ENCODE assay signal across 1 cellular context in the genomic region with DNA sequence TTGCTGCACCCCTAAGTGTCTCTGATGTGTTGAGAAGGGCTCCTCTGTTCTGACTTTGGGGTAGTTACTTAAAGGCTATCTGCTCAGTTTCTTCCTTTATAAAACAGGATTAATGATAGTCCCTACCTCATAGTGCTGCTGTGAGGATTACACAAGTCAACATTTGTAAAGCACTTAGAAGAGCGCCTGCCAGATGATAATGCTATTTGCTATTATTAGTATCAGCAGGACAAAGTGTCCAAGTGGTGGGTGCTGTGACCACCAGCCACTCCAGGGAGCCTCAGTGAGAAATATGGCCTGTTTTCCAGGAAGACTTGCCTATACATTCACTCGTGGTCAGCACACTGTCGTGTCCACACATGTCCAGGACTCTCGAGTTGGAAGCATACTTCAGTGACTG.
TF ChIP-seq lines count a peak whose summit lies in the region.

No MANE protein-coding gene starts in this region.

TF ChIP-seq in GM23338, 12 proteins besides CTCF, POLR2A, EP300 and RAD21 (continued from another document):
- TF ChIP-seq, protein P1, sequence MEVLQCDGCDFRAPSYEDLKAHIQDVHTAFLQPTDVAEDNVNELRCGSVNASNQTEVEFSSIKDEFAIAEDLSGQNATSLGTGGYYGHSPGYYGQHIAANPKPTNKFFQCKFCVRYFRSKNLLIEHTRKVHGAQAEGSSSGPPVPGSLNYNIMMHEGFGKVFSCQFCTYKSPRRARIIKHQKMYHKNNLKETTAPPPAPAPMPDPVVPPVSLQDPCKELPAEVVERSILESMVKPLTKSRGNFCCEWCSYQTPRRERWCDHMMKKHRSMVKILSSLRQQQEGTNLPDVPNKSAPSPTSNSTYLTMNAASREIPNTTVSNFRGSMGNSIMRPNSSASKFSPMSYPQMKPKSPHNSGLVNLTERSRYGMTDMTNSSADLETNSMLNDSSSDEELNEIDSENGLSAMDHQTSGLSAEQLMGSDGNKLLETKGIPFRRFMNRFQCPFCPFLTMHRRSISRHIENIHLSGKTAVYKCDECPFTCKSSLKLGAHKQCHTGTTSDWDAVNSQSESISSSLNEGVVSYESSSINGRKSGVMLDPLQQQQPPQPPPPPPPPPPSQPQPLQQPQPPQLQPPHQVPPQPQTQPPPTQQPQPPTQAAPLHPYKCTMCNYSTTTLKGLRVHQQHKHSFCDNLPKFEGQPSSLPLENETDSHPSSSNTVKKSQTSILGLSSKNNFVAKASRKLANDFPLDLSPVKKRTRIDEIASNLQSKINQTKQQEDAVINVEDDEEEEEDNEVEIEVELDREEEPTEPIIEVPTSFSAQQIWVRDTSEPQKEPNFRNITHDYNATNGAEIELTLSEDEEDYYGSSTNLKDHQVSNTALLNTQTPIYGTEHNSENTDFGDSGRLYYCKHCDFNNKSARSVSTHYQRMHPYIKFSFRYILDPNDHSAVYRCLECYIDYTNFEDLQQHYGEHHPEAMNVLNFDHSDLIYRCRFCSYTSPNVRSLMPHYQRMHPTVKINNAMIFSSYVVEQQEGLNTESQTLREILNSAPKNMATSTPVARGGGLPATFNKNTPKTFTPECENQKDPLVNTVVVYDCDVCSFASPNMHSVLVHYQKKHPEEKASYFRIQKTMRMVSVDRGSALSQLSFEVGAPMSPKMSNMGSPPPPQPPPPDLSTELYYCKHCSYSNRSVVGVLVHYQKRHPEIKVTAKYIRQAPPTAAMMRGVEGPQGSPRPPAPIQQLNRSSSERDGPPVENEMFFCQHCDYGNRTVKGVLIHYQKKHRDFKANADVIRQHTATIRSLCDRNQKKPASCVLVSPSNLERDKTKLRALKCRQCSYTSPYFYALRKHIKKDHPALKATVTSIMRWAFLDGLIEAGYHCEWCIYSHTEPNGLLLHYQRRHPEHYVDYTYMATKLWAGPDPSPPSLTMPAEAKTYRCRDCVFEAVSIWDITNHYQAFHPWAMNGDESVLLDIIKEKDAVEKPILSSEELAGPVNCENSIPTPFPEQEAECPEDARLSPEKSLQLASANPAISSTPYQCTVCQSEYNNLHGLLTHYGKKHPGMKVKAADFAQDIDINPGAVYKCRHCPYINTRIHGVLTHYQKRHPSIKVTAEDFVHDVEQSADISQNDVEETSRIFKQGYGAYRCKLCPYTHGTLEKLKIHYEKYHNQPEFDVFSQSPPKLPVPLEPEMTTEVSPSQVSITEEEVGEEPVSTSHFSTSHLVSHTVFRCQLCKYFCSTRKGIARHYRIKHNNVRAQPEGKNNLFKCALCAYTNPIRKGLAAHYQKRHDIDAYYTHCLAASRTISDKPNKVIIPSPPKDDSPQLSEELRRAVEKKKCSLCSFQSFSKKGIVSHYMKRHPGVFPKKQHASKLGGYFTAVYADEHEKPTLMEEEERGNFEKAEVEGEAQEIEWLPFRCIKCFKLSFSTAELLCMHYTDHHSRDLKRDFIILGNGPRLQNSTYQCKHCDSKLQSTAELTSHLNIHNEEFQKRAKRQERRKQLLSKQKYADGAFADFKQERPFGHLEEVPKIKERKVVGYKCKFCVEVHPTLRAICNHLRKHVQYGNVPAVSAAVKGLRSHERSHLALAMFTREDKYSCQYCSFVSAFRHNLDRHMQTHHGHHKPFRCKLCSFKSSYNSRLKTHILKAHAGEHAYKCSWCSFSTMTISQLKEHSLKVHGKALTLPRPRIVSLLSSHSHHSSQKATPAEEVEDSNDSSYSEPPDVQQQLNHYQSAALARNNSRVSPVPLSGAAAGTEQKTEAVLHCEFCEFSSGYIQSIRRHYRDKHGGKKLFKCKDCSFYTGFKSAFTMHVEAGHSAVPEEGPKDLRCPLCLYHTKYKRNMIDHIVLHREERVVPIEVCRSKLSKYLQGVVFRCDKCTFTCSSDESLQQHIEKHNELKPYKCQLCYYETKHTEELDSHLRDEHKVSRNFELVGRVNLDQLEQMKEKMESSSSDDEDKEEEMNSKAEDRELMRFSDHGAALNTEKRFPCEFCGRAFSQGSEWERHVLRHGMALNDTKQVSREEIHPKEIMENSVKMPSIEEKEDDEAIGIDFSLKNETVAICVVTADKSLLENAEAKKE (CRISPR knock-in tag; IDR thresholded peaks at IDR 0.05), result no peak
- TF ChIP-seq, protein P2, sequence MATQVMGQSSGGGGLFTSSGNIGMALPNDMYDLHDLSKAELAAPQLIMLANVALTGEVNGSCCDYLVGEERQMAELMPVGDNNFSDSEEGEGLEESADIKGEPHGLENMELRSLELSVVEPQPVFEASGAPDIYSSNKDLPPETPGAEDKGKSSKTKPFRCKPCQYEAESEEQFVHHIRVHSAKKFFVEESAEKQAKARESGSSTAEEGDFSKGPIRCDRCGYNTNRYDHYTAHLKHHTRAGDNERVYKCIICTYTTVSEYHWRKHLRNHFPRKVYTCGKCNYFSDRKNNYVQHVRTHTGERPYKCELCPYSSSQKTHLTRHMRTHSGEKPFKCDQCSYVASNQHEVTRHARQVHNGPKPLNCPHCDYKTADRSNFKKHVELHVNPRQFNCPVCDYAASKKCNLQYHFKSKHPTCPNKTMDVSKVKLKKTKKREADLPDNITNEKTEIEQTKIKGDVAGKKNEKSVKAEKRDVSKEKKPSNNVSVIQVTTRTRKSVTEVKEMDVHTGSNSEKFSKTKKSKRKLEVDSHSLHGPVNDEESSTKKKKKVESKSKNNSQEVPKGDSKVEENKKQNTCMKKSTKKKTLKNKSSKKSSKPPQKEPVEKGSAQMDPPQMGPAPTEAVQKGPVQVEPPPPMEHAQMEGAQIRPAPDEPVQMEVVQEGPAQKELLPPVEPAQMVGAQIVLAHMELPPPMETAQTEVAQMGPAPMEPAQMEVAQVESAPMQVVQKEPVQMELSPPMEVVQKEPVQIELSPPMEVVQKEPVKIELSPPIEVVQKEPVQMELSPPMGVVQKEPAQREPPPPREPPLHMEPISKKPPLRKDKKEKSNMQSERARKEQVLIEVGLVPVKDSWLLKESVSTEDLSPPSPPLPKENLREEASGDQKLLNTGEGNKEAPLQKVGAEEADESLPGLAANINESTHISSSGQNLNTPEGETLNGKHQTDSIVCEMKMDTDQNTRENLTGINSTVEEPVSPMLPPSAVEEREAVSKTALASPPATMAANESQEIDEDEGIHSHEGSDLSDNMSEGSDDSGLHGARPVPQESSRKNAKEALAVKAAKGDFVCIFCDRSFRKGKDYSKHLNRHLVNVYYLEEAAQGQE (IDR thresholded peaks at IDR 0.05; ENCODE audit: unreplicated experiment), result no peak
- TF ChIP-seq JUNB (IDR thresholded peaks at IDR 0.05; ENCODE audit: unreplicated experiment) (no peak), ZNF331 (CRISPR knock-in tag; IDR thresholded peaks at IDR 0.05; ENCODE audit: low read depth) (no peak), POLR2AphosphoS5 (IDR thresholded peaks at IDR 0.05; ENCODE audit: low read depth) (no peak), EZH2 (IDR thresholded peaks at IDR 0.05; ENCODE audit: low read depth, unreplicated experiment) (no peak), NANOG (IDR thresholded peaks at IDR 0.05; ENCODE audit: borderline replicate concordance) (no peak)
TF ChIP-seq in GM23338: peak in this region for 0.
